ENCODE assay signal across 24 cellular contexts in genomic region chr10:132212816-132213215, GRCh38.
"Had no signal": no experiment of that assay in that cellular context is flagged by ENCODE, and none has a peak within 500 bp of the region (broad histone marks: within the 10 kb centered on the region; RNA-seq: fewer than 3 reads in every experiment).

No MANE protein-coding gene starts in this region.

- H3K36me3 ChIP-seq: colonic mucosa, heart right ventricle, lower lobe of right lung had no signal

- FAIRE-seq: endothelial cell of umbilical vein, frontal cortex, islet of Langerhans, keratinocyte had no signal

- DNase-seq: colonic mucosa; cortex of kidney; effector CD8-positive, alpha-beta T cell; effector memory CD8-positive, alpha-beta T cell; foreskin keratinocyte; head of caudate nucleus; heart right ventricle; hippocampal formation; kidney glomerular epithelial cell; left colon; left ventricle myocardium inferior; lower lobe of right lung; mesenchymal stem cell; mucosa of descending colon; naive B cell had no signal

- H3K4me3 Mint-ChIP-seq: dendritic cell treated with granulocyte-macrophage colony-stimulating factor and Interleukin-4, amounts not matched to agents 40 ng/mL and 50 ng/mL, for 4 days; effector memory CD8-positive, alpha-beta T cell; mesothelial cell of epicardium had no signal

- H3K27ac Mint-ChIP-seq: dendritic cell treated with granulocyte-macrophage colony-stimulating factor and Interleukin-4, amounts not matched to agents 40 ng/mL and 50 ng/mL, for 4 days; effector memory CD8-positive, alpha-beta T cell; mesothelial cell of epicardium; naive B cell had no signal

- H3K9me3 ChIP-seq: colonic mucosa had no signal

- ATAC-seq: effector memory CD8-positive, alpha-beta T cell; foreskin keratinocyte; gastroesophageal sphincter; heart right ventricle; left colon; left lobe of liver; lower lobe of right lung; mucosa of descending colon had no signal

- H3K27me3 Mint-ChIP-seq: dendritic cell treated with granulocyte-macrophage colony-stimulating factor and Interleukin-4, amounts not matched to agents 40 ng/mL and 50 ng/mL, for 4 days; effector memory CD8-positive, alpha-beta T cell; naive B cell had no signal

- H3K27ac ChIP-seq: colonic mucosa, esophagus muscularis mucosa, foreskin keratinocyte, gastroesophageal sphincter, heart right ventricle, left ventricle myocardium inferior, lower lobe of right lung had no signal

- H3K27me3 ChIP-seq: colonic mucosa, esophagus muscularis mucosa, foreskin keratinocyte, gastroesophageal sphincter, heart right ventricle had no signal

- H3K4me1 ChIP-seq: colonic mucosa, foreskin keratinocyte, gastroesophageal sphincter, lower lobe of right lung had no signal

- H3K4me3 ChIP-seq: colonic mucosa, esophagus muscularis mucosa, gastroesophageal sphincter, heart right ventricle, left ventricle myocardium inferior, lower lobe of right lung, mucosa of descending colon had no signal

- H3K4me1 Mint-ChIP-seq: mesothelial cell of epicardium had no signal
